ENCODE assay signal across 10 cellular contexts in genomic region chr7:44461387-44461786, GRCh38. TPM values are rescaled to one million over a fixed set of nuclear protein-coding genes. Genes with fewer than 3 reads are reported as not detected.
DNase-seq lines count a peak whose midpoint lies in the region; ATAC-seq, FAIRE-seq and TF ChIP-seq lines count a peak whose summit lies in the region.
"Had no signal": no experiment of that assay in that cellular context is flagged by ENCODE, and none has a peak within 500 bp of the region (broad histone marks: within the 10 kb centered on the region; RNA-seq: fewer than 3 reads in every experiment).

No MANE protein-coding gene starts in this region.

- no peak for TF ChIP-seq POLR2A in GM12878 (IDR thresholded peaks at IDR 0.05; ENCODE audit: low read depth, low read length)
- TF ChIP-seq POLR2A in GM12891 (IDR thresholded peaks at IDR 0.05; ENCODE audit: low read depth, low read length): no peak

- ATAC-seq in GM12878 (peak; percentile 60), omental fat pad (ENCODE audit: low FRiP score) (no peak)

- no peak for FAIRE-seq in GM12878 (lab: Jason Lieb, UNC)
- no peak for FAIRE-seq in GM12891 (lab: Jason Lieb, UNC)

- RAD21 ChIA-PET in GM12878 (lab: Charles Lee; ENCODE audit: unreplicated experiment): interaction anchor here (1.0 to 2.6 kb wide), 4 partner anchors 14 to 541 kb away, joined by 3 to 9 read pairs (median 5); no protein-coding TSS in a partner anchor

- no peaks in the 10 kb centered on the region for H3K4me1 Mint-ChIP-seq in Caco-2 (ENCODE audit: low read depth, unreplicated experiment)

- no peak for TF ChIP-seq RAD21 in GM12878 (IDR thresholded peaks at IDR 0.05; ENCODE audit: insufficient read depth, low read depth, low read length)

- H3K27me3 Mint-ChIP-seq in Caco-2 (ENCODE audit: insufficient read depth, unreplicated experiment): no peaks in the 10 kb centered on the region

- no peak overlapping the region for H3K27ac Mint-ChIP-seq in Caco-2 (ENCODE audit: unreplicated experiment)

- no peak for TF ChIP-seq CTCF in GM12878 (IDR thresholded peaks at IDR 0.05 in 2 of 3, conservative IDR thresholded peaks at IDR 0.05 in 1 of 3; ENCODE audit: control insufficient read depth in 2 of 3, extremely low read depth in 1 of 3, insufficient read depth in 1 of 3, low read depth in 3 of 3, low read length in 3 of 3)
- TF ChIP-seq CTCF in omental fat pad (IDR thresholded peaks at IDR 0.05): no peak
- TF ChIP-seq CTCF in Caco-2 (IDR thresholded peaks at IDR 0.05; ENCODE audit: insufficient read depth in 1 of 2, low read depth in 1 of 2, low read length in 1 of 2, severe bottlenecking in 1 of 2, unreplicated experiment in 1 of 2): no peak

- in situ Hi-C loops in GM12878 (cut with MboI): no loop called here

- H3K4me2 ChIP-seq in GM12878 (ENCODE audit: control insufficient read depth, insufficient read depth): peak overlapping the region; percentile 87
- H3K4me2 ChIP-seq: smooth muscle cell had no signal

- H4K20me1 ChIP-seq in GM12878 (ENCODE audit: control insufficient read depth, insufficient read depth): no peaks in the 10 kb centered on the region

- TF ChIP-seq EP300 in GM12878 (IDR thresholded peaks at IDR 0.05; ENCODE audit: borderline replicate concordance in 1 of 2, control insufficient read depth in 1 of 2, low read depth in 2 of 2, low read length in 2 of 2): no peak

- H3K27ac ChIP-seq in GM12878 (ENCODE audit: control insufficient read depth, insufficient read depth): peak overlapping the region; percentile 79

- H3K4me1 ChIP-seq in GM12878 (ENCODE audit: control insufficient read depth, insufficient read depth, low read length): peaks cover 22% of the 10 kb centered on the region
- H3K4me1 ChIP-seq in Caco-2: no peaks in the 10 kb centered on the region

- H3K4me3 ChIP-seq in GM12878 (no peak overlapping the region), Caco-2 (ENCODE audit: low read depth, low read length) (no peak overlapping the region)
- H3K4me3 ChIP-seq: smooth muscle cell had no signal

- peak overlapping the region; percentile 27 for H2AFZ ChIP-seq in GM12878 (ENCODE audit: control insufficient read depth, low read depth, low read length)

- DNase-seq in activated CD4-positive, alpha-beta T cell treated with anti-CD3 and anti-CD28 coated beads for 4 hours: peak; percentile 22 to 30
- no peak for DNase-seq in activated CD4-positive, alpha-beta T cell treated with anti-CD3 and anti-CD28 coated beads, Interleukin-2, amount 50 U/mL, for 1 hour
- peak; percentile 55 for DNase-seq in NAMALWA (ENCODE audit: low spot score)
- peak; percentile 39 for DNase-seq in GM12878 (ENCODE audit: low read depth, low spot score)
- DNase-seq in stimulated activated CD4-positive, alpha-beta T cell treated with anti-CD3 and anti-CD28 coated beads, Interleukin-4, amount 100 ng/mL, for 24 hours: peak; percentile 27
- no peak for DNase-seq in GM12891 (ENCODE audit: insufficient read length, low spot score)
- DNase-seq in omental fat pad (ENCODE audit: low spot score): no peak
- no peak for DNase-seq in Caco-2
- DNase-seq: NCI-H345 had no signal

- POLR2A ChIA-PET in GM12878 (lab: Charles Lee): interaction anchor here (1.1 to 1.6 kb wide), 3 partner anchors 9 to 203 kb away, joined by 3 to 4 read pairs (median 4); partner anchors contain the start of gene NUDCD3
- POLR2A ChIA-PET in Caco-2 (lab: Charles Lee): no interaction called here

- intact Hi-C loops in GM12878 (cut with micrococcal nuclease; ENCODE audit: unreplicated experiment): no loop called here
- intact Hi-C loops in Caco-2 (cut with micrococcal nuclease; ENCODE audit: unreplicated experiment): no loop called here

- H3K9ac ChIP-seq in GM12878 (ENCODE audit: control insufficient read depth, insufficient read depth, low read length): no peak overlapping the region

- peaks cover 28% of the 10 kb centered on the region for H3K36me3 Mint-ChIP-seq in Caco-2 (ENCODE audit: insufficient read depth, unreplicated experiment)

- H3K9me3 ChIP-seq in GM12878 (replicated peaks; ENCODE audit: control insufficient read depth, insufficient read depth, low read length) (no peaks in the 10 kb centered on the region; the same call in 2 of the 3 replicates), Caco-2 (no peaks in the 10 kb centered on the region)

- SMC1A ChIA-PET in GM12878 (lab: Charles Lee; ENCODE audit: uncharacterized antibody, unreplicated experiment): interaction anchor here (0.9 to 4.0 kb wide), 6 partner anchors 8 to 28 kb away, joined by 3 to 26 read pairs (median 5); no protein-coding TSS in a partner anchor

- H3K36me3 ChIP-seq in GM12878 (ENCODE audit: control insufficient read depth in 2 of 2, insufficient read depth in 2 of 2, low read length in 1 of 2): peaks cover 0 to 8% of the 10 kb centered on the region in 2 experiments; a peak in 2 of 4 replicates
- no peaks in the 10 kb centered on the region for H3K36me3 ChIP-seq in Caco-2 (ENCODE audit: control insufficient read depth, insufficient read depth, low read length)

- 34% methylated on average over 2 of the region's 2 CpGs for WGBS in GM12878 (ENCODE audit: insufficient coverage, insufficient replicate concordance, low lambda C conversion rate, missing lambda C conversion rate)

- H3K27me3 ChIP-seq in GM12878 (replicated peaks in 1 of 2; ENCODE audit: control insufficient read depth in 2 of 2, insufficient read depth in 2 of 2, low read length in 1 of 2) (no peaks in the 10 kb centered on the region), Caco-2 (replicated peaks; ENCODE audit: control insufficient read depth, insufficient read depth, low read length) (no peaks in the 10 kb centered on the region)

- H3K4me3 Mint-ChIP-seq in Caco-2 (ENCODE audit: unreplicated experiment): no peak overlapping the region

- H3K9me3 Mint-ChIP-seq in Caco-2 (ENCODE audit: unreplicated experiment): no peaks in the 10 kb centered on the region

- CTCF ChIA-PET in GM12878 (lab: Yijun Ruan, JAX): interaction anchor here (0.6 to 2.5 kb wide), 10 partner anchors 9 to 202 kb away, joined by 3 to 10 read pairs (median 6); no protein-coding TSS in a partner anchor
- CTCF ChIA-PET in Caco-2 (lab: Charles Lee): interaction anchor here (0.6 kb wide), 1 partner anchor 538 kb away, joined by 5 read pairs; no protein-coding TSS in a partner anchor

- peaks cover 51% of the 10 kb centered on the region for H3K79me2 ChIP-seq in GM12878 (ENCODE audit: control insufficient read depth, insufficient read depth, low read length)

- BruUV-seq in GM12878 (replicated peaks; lab: Mats Ljungman, UMichigan) (no TSS peak), Caco-2 (replicated peaks; lab: Mats Ljungman, UMichigan) (no TSS peak)

TF ChIP-seq in GM12878, 131 proteins besides CTCF, POLR2A, EP300 and RAD21 (continues in another document):
- TF ChIP-seq HSF1 (IDR thresholded peaks at IDR 0.05; ENCODE audit: low read depth, low read length) (no peak), POLR2AphosphoS2 (IDR thresholded peaks at IDR 0.05; ENCODE audit: low read depth, low read length) (no peak), NFIC (IDR thresholded peaks at IDR 0.05; ENCODE audit: low read depth, low read length) (no peak), YY1 (IDR thresholded peaks at IDR 0.05; ENCODE audit: low read depth, low read length) (peak; percentile 34; the same call in 1 of the 2 replicates)

TF ChIP-seq in GM12891, 5 proteins besides CTCF, POLR2A, EP300 and RAD21:
- TF ChIP-seq PAX5 (IDR thresholded peaks at IDR 0.05; ENCODE audit: insufficient read depth, low read length, severe bottlenecking) (no peak), POLR2AphosphoS5 (IDR thresholded peaks at IDR 0.05; ENCODE audit: low read depth, low read length) (no peak), TAF1 (IDR thresholded peaks at IDR 0.05; ENCODE audit: low read depth, low read length) (no peak), POU2F2 (IDR thresholded peaks at IDR 0.05; ENCODE audit: low read depth, low read length) (no peak), SPI1 (IDR thresholded peaks at IDR 0.05; ENCODE audit: low read depth, low read length) (no peak)

RNA-seq across cellular contexts. Expression of gene NUDCD3, which starts 29.1 kb away (rescaled TPM):
- total RNA-seq in GM12878 (2013; cell fraction: nucleolus; rRNA removed): 53.2 and 61.8 TPM in 2 replicates
- total RNA-seq in GM12878 (2014; rRNA removed) (41.1 and 53.0 TPM in 2 replicates), GM12878 (2014; rRNA removed; fragmentation: Illumina TruSeq; extraction: Trizol) (29.1 and 35.4 TPM in 2 replicates), GM12878 (2021) (89.8 and 92.3 TPM in 2 replicates), omental fat pad (10 to 100 TPM; 49.3 to 57.2 (median 56.3) TPM), Caco-2 (2022) (103 and 116 TPM in 2 replicates)
- 18.3 TPM for polyA plus RNA-seq in GM12878 (2011; ENCODE audit: low read depth)
- polyA plus RNA-seq in GM12878 (2011; rRNA removed) (46.6 and 54.4 TPM in 2 replicates), GM12878 (2014; fragmentation: Illumina TruSeq; extraction: Trizol) (42.9 and 49.8 TPM in 2 replicates), GM12878 (2014; fragmentation: Nextera tagmentation; extraction: Ambion mirVana) (10 to 100 TPM; 25.0 to 30.7 TPM), GM12878 (2014; rRNA removed) (43.1 and 47.0 TPM in 2 replicates), GM12878 (2016; fragmentation: Nextera tagmentation; extraction: Ambion mirVana) (10 to 100 TPM; 75.2 to 77.4 TPM)
- polyA plus RNA-seq in GM12878 (2011; cell fraction: cytosol; rRNA removed): 68.6 and 84.4 TPM in 2 replicates
- polyA plus RNA-seq in GM12878 (2011; cell fraction: nucleus; rRNA removed): 88.9 and 94.6 TPM in 2 replicates
- polyA plus RNA-seq in GM12878 (2012): 33.3 and 42.2 TPM in 2 replicates
- 105 and 108 TPM in 2 replicates for polyA minus RNA-seq in GM12878 (2011; rRNA and poly(A)+ RNA removed)
- polyA minus RNA-seq in GM12878 (2011; cell fraction: cytosol; rRNA and poly(A)+ RNA removed): 25.3 and 27.0 TPM in 2 replicates
- 26.2 and 44.8 TPM in 2 replicates for polyA minus RNA-seq in GM12878 (2011; cell fraction: nucleus; rRNA and poly(A)+ RNA removed)
- 36.8 TPM for polyA plus RNA-seq in GM12891 (2012; ENCODE audit: low read depth, missing spikeins)

Comparison
In these comparisons a context has a peak if more than half of its experiments do, and no peak if none do; other contexts are left out.
1. DNase-seq: peak in activated CD4-positive, alpha-beta T cell treated with anti-CD3 and anti-CD28 coated beads for 4 hours (2 of 2), NAMALWA (single experiment), GM12878 (single experiment) and stimulated activated CD4-positive, alpha-beta T cell treated with anti-CD3 and anti-CD28 coated beads, Interleukin-4, amount 100 ng/mL, for 24 hours (single experiment); none in activated CD4-positive, alpha-beta T cell treated with anti-CD3 and anti-CD28 coated beads, Interleukin-2, amount 50 U/mL, for 1 hour (single experiment), GM12891 (single experiment), omental fat pad (single experiment) and Caco-2 (0 of 2).